ENCODE assay signal across 16 cellular contexts in the genomic region with DNA sequence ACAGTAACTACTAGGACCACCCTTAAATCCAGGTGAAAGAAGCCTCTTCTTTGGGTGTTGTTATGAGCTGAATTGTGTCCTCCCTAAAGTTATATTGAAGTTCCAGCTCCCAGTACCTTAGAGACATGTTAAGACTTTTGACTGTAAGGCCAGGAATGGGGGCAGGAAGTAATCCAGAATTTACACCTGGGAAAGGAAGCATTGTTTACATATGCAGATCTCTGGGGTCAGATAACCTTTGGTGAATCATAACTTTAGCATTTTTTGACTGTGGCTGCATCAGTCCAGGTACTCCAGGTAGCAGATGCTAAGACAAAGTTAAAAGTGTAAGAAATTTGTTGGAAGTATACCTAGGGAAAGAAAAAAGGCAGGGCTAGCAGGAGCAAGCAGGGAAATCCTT.
"Had no signal": no experiment of that assay in that cellular context is flagged by ENCODE, and none has a peak within 500 bp of the region (broad histone marks: within the 10 kb centered on the region; RNA-seq: fewer than 3 reads in every experiment).

No MANE protein-coding gene starts in this region.

- H3K4me2 ChIP-seq: hepatocyte had no signal

- H2AFZ ChIP-seq: hepatocyte, parathyroid adenoma had no signal

- H3K9ac ChIP-seq: parathyroid adenoma had no signal

- H3K27ac Mint-ChIP-seq: activated naive CD4-positive, alpha-beta T cell treated with anti-CD3 and anti-CD28 coated beads, Interleukin-2, amount 50 U/mL, for 72 hours; activated T-helper 1 cell treated with anti-CD3 and anti-CD28 coated beads, Interleukin-12 subunit alpha, Interleukin-12 subunit beta, Interleukin-2, Interleukin-4 antibody, amounts not matched to agents 30 ng/mL and 10 ng/mL and 1 ng/mL, durations not matched to agents 14 hours and 24 hours and 36 hours; dendritic cell treated with granulocyte-macrophage colony-stimulating factor and Interleukin-4, amounts not matched to agents 40 ng/mL and 50 ng/mL, for 4 days; mesothelial cell of epicardium; nephron; stimulated activated naive B cell treated with anti-CD40 and anti-IgM and Interleukin-4, amounts not matched to agents 10 μg/mL and 1 μg/mL and 100 μg/mL, for 72 hours; T-helper 1 cell treated with Interleukin-12 subunit alpha and Interleukin-12 subunit beta and Interleukin-4 antibody, amounts not matched to agents 30 μg/mL and 1 μg/mL, for 36 hours had no signal

- DNase-seq: activated CD4-positive, alpha-beta T cell treated with anti-CD3 and anti-CD28 coated beads for 1 hour; activated gamma-delta T cell treated with Interleukin-2 at 50 U/mL for 16 hours; adrenal gland; effector CD8-positive, alpha-beta T cell; lower lobe of right lung; retina; stimulated activated naive B cell treated with anti-CD40 and anti-IgM and Interleukin-4, amounts not matched to agents 10 μg/mL and 1 μg/mL and 100 μg/mL, for 72 hours had no signal

- H3K9me3 ChIP-seq: adrenal gland, lower lobe of right lung, thoracic aorta had no signal

- H3K4me1 ChIP-seq: adrenal gland, lower lobe of right lung, parathyroid adenoma had no signal

- H3K36me3 ChIP-seq: adrenal gland, lower lobe of right lung, thoracic aorta had no signal

- H3K4me3 ChIP-seq: adrenal gland, hepatocyte, lower lobe of right lung, thoracic aorta had no signal

- ATAC-seq: activated naive CD4-positive, alpha-beta T cell treated with anti-CD3 and anti-CD28 coated beads, Interleukin-2, amount 50 U/mL, for 72 hours; lower lobe of right lung; stimulated activated naive B cell treated with anti-CD40 and anti-IgM and Interleukin-4, amounts not matched to agents 10 μg/mL and 1 μg/mL and 100 μg/mL, for 72 hours had no signal

- H3K4me1 Mint-ChIP-seq: stimulated activated naive B cell treated with anti-CD40 and anti-IgM and Interleukin-4, amounts not matched to agents 10 μg/mL and 1 μg/mL and 100 μg/mL, for 72 hours had no signal

- H3K27ac ChIP-seq: adrenal gland, hepatocyte, lower lobe of right lung, parathyroid adenoma, thoracic aorta had no signal

- H3K36me3 Mint-ChIP-seq: activated naive CD4-positive, alpha-beta T cell treated with anti-CD3 and anti-CD28 coated beads, Interleukin-2, amount 50 U/mL, for 72 hours; mesothelial cell of epicardium; stimulated activated naive B cell treated with anti-CD40 and anti-IgM and Interleukin-4, amounts not matched to agents 10 μg/mL and 1 μg/mL and 100 μg/mL, for 72 hours had no signal

- H3K27me3 Mint-ChIP-seq: dendritic cell treated with granulocyte-macrophage colony-stimulating factor and Interleukin-4, amounts not matched to agents 40 ng/mL and 50 ng/mL, for 4 days; stimulated activated naive B cell treated with anti-CD40 and anti-IgM and Interleukin-4, amounts not matched to agents 10 μg/mL and 1 μg/mL and 100 μg/mL, for 72 hours had no signal

- H3K79me2 ChIP-seq: hepatocyte, parathyroid adenoma had no signal

- H3K9me3 Mint-ChIP-seq: activated T-helper 1 cell treated with anti-CD3 and anti-CD28 coated beads, Interleukin-12 subunit alpha, Interleukin-12 subunit beta, Interleukin-2, Interleukin-4 antibody, amounts not matched to agents 30 ng/mL and 10 ng/mL and 1 ng/mL, durations not matched to agents 14 hours and 24 hours and 36 hours; dendritic cell treated with granulocyte-macrophage colony-stimulating factor and Interleukin-4, amounts not matched to agents 40 ng/mL and 50 ng/mL, for 4 days; mesothelial cell of epicardium; nephron; stimulated activated naive B cell treated with anti-CD40 and anti-IgM and Interleukin-4, amounts not matched to agents 10 μg/mL and 1 μg/mL and 100 μg/mL, for 72 hours; T-helper 1 cell treated with Interleukin-12 subunit alpha and Interleukin-12 subunit beta and Interleukin-4 antibody, amounts not matched to agents 30 μg/mL and 1 μg/mL, for 36 hours had no signal

- H3K27me3 ChIP-seq: adrenal gland, hepatocyte had no signal

- H3K4me3 Mint-ChIP-seq: activated T-helper 1 cell treated with anti-CD3 and anti-CD28 coated beads, Interleukin-12 subunit alpha, Interleukin-12 subunit beta, Interleukin-2, Interleukin-4 antibody, amounts not matched to agents 30 ng/mL and 10 ng/mL and 1 ng/mL, durations not matched to agents 14 hours and 24 hours and 36 hours; dendritic cell treated with granulocyte-macrophage colony-stimulating factor and Interleukin-4, amounts not matched to agents 40 ng/mL and 50 ng/mL, for 4 days; mesothelial cell of epicardium; nephron; stimulated activated naive B cell treated with anti-CD40 and anti-IgM and Interleukin-4, amounts not matched to agents 10 μg/mL and 1 μg/mL and 100 μg/mL, for 72 hours; T-helper 1 cell treated with Interleukin-12 subunit alpha and Interleukin-12 subunit beta and Interleukin-4 antibody, amounts not matched to agents 30 μg/mL and 1 μg/mL, for 36 hours had no signal
